In the genomic region with DNA sequence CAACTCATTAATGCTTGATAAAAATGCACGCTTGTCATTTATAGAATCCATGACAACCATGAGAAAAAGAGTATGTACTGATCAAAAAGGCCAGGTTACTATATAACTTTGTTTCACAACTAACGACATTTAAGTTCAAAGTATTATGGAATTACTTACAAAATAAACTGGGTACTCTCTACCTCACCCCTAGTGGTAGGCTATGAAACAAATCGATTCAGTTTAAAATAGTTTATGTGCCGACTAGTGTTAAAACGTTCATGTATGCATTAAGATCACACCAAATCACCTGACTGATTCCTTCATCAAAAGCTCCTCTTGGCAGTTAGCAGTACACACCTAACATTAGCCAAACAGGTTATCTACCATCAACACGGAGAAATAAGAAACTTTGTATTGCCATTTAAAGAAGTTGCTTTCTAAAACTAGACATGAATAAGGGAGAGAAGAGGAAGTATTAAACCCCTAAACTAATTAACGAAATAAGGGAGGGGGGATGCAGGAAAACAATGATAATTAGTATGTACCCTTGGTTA, we compare ENCODE assay signal across 8 cellular contexts.
DNase-seq lines count a peak whose midpoint lies in the region; ATAC-seq and TF ChIP-seq lines count a peak whose summit lies in the region.

No MANE protein-coding gene starts in this region.

- H3K4me1 ChIP-seq in HEK293 (ENCODE audit: control insufficient read depth, insufficient read depth, low read length), result peaks cover 14% of the 10 kb centered on the region
- peaks cover 10% of the 10 kb centered on the region for H3K4me1 ChIP-seq in osteoblast (ENCODE audit: insufficient read depth, low read length)

- peak overlapping the region; percentile 6 for H3K4me2 ChIP-seq in osteoblast (ENCODE audit: insufficient read depth, low read length)

- no peak overlapping the region for H3K27ac ChIP-seq in HEK293 (ENCODE audit: extremely low read depth, low read depth, low read length)
- peak overlapping the region; percentile 81 for H3K27ac ChIP-seq in caudate nucleus (ENCODE audit: low read depth, low read length)
- H3K27ac ChIP-seq in osteoblast (ENCODE audit: low read depth, low read length), result no peak overlapping the region

- CTCF ChIA-PET in HEK293 (lab: Yijun Ruan, JAX), result interaction anchor here (1.0 to 2.6 kb wide), 2 partner anchors 12 to 36 kb away, joined by 4 to 10 read pairs; no protein-coding TSS in a partner anchor

- no peaks in the 10 kb centered on the region for H4K20me1 ChIP-seq in osteoblast (ENCODE audit: insufficient read depth, low read length)

- POLR2A ChIA-PET in HEK293 (lab: Yijun Ruan, JAX), result no interaction called here

- H3K27me3 ChIP-seq in osteoblast (ENCODE audit: insufficient read depth, low read length), result no peaks in the 10 kb centered on the region

- H3K36me3 ChIP-seq in HEK293 (ENCODE audit: control insufficient read depth in 2 of 2, insufficient read depth in 1 of 2, low read length in 2 of 2) (no peaks in the 10 kb centered on the region), osteoblast (ENCODE audit: insufficient read depth, low read length) (no peaks in the 10 kb centered on the region)

- TF ChIP-seq CTCF in HEK293 (tag by site-specific recombination; IDR thresholded peaks at IDR 0.05), result peak; percentile 40; the same call in 1 of the 2 replicates
- TF ChIP-seq CTCF in osteoblast (IDR thresholded peaks at IDR 0.05; ENCODE audit: extremely low read depth, low read depth, low read length), result peak; percentile 45

- H3K9me3 ChIP-seq in HEK293 (ENCODE audit: control insufficient read depth, insufficient read depth, low read depth, low read length) (no peaks in the 10 kb centered on the region), osteoblast (ENCODE audit: low read depth, low read length) (no peaks in the 10 kb centered on the region)

- peaks cover 29% of the 10 kb centered on the region for H3K79me2 ChIP-seq in osteoblast (ENCODE audit: insufficient read depth, low read length)

- no peak overlapping the region for H2AFZ ChIP-seq in osteoblast (ENCODE audit: low read length)

- DNase-seq in NCI-H2227 treated with DMSO at 0.1 percent for 48 hours (lab: John Stamatoyannopoulos, UW) (peak; percentile 57), caudate nucleus (lab: John Stamatoyannopoulos, UW) (no peak), osteoblast (ENCODE audit: insufficient read length, low spot score, missing footprints) (peak; percentile 36), T-helper 1 cell (no peak), iPS-NIHi11 (ENCODE audit: low spot score) (no peak)
- DNase-seq in stimulated activated CD4-positive, alpha-beta T cell treated with anti-CD3 and anti-CD28 coated beads, Interleukin-12 subunit alpha, Interleukin-12 subunit beta, amount 100 ng/mL, for 4 hours, result no peak

- ATAC-seq in HG02938 (IDR thresholded peaks at IDR 0.05; ENCODE audit: unreplicated experiment), result no peak

- H3K4me3 ChIP-seq in HEK293 (ENCODE audit: low read depth, low read length) (no peak overlapping the region), osteoblast (ENCODE audit: insufficient read depth, low read length) (no peak overlapping the region)

TF ChIP-seq in HEK293, 187 proteins besides CTCF, POLR2A, EP300 and RAD21:
- TF ChIP-seq, protein P1, sequence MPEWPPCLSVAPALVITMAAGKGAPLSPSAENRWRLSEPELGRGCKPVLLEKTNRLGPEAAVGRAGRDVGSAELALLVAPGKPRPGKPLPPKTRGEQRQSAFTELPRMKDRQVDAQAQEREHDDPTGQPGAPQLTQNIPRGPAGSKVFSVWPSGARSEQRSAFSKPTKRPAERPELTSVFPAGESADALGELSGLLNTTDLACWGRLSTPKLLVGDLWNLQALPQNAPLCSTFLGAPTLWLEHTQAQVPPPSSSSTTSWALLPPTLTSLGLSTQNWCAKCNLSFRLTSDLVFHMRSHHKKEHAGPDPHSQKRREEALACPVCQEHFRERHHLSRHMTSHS (tag by site-specific recombination; IDR thresholded peaks at IDR 0.05), result no peak
- TF ChIP-seq ZNF214 (tag by site-specific recombination; IDR thresholded peaks at IDR 0.05; ENCODE audit: borderline replicate concordance) (0 out of 2 replicates have a peak, but pooled peaks have one; percentile 14), ZNF248 (tag by site-specific recombination; IDR thresholded peaks at IDR 0.05) (no peak)
TF ChIP-seq in HEK293: peak in this region for 1.

Comparison
In these comparisons a context has a peak if more than half of its experiments do, and no peak if none do; other contexts are left out.
1. DNase-seq: peak in NCI-H2227 treated with DMSO at 0.1 percent for 48 hours (single experiment) and osteoblast (single experiment); none in caudate nucleus (0 of 61), stimulated activated CD4-positive, alpha-beta T cell treated with anti-CD3 and anti-CD28 coated beads, Interleukin-12 subunit alpha, Interleukin-12 subunit beta, amount 100 ng/mL, for 4 hours (single experiment), T-helper 1 cell (0 of 5) and iPS-NIHi11 (single experiment).